1 cellular context compared by ENCODE assay signal in the genomic region with DNA sequence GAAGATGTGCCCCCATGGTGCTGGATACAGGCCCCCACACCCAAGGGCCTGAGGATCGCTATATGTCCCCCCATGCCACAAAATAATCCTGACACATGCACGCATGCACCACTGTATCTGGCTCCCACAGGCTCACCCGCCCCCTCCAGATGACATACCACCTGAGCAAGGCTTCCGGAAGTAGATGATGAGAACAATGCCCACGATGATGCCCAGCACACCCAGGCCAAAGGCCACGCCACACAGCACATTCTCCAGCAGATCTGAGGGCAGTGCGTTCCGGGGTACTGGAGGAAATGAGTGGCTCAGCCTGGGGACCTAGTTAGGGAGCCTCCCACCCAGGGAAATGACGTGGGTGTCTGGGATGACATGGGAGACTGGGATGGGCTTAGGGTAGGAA.
A peak's percentile ranks its signal among the peaks of the same experiment; 100 is the strongest.
TF ChIP-seq lines count a peak whose summit lies in the region.

No MANE protein-coding gene starts in this region.

TF ChIP-seq in GM12878, 131 proteins besides CTCF, POLR2A, EP300 and RAD21:
- TF ChIP-seq MTA3 (IDR thresholded peaks at IDR 0.05; ENCODE audit: borderline replicate concordance, low read length) (no peak), CREB1 (IDR thresholded peaks at IDR 0.05; ENCODE audit: low read depth) (no peak), GATAD2B (conservative IDR thresholded peaks at IDR 0.05; ENCODE audit: low read depth) (no peak), BCL11A (IDR thresholded peaks at IDR 0.05; ENCODE audit: low read depth, low read length) (no peak), POLR2AphosphoS5 (IDR thresholded peaks at IDR 0.05; ENCODE audit: low read length) (peak; percentile 33; the same call in 1 of the 2 replicates), SMAD5 (IDR thresholded peaks at IDR 0.05; ENCODE audit: low read depth) (peak; percentile 28; the same call in 1 of the 2 replicates), ZNF217 (IDR thresholded peaks at IDR 0.05) (no peak)
- TF ChIP-seq, protein P1, sequence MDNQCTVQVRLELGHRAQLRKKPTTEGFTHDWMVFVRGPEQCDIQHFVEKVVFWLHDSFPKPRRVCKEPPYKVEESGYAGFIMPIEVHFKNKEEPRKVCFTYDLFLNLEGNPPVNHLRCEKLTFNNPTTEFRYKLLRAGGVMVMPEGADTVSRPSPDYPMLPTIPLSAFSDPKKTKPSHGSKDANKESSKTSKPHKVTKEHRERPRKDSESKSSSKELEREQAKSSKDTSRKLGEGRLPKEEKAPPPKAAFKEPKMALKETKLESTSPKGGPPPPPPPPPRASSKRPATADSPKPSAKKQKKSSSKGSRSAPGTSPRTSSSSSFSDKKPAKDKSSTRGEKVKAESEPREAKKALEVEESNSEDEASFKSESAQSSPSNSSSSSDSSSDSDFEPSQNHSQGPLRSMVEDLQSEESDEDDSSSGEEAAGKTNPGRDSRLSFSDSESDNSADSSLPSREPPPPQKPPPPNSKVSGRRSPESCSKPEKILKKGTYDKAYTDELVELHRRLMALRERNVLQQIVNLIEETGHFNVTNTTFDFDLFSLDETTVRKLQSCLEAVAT (IDR thresholded peaks at IDR 0.05) = no peak
- TF ChIP-seq, protein P2, sequence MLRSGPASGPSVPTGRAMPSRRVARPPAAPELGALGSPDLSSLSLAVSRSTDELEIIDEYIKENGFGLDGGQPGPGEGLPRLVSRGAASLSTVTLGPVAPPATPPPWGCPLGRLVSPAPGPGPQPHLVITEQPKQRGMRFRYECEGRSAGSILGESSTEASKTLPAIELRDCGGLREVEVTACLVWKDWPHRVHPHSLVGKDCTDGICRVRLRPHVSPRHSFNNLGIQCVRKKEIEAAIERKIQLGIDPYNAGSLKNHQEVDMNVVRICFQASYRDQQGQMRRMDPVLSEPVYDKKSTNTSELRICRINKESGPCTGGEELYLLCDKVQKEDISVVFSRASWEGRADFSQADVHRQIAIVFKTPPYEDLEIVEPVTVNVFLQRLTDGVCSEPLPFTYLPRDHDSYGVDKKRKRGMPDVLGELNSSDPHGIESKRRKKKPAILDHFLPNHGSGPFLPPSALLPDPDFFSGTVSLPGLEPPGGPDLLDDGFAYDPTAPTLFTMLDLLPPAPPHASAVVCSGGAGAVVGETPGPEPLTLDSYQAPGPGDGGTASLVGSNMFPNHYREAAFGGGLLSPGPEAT (IDR thresholded peaks at IDR 0.05; ENCODE audit: low read depth) = no peak
